In the genomic region with DNA sequence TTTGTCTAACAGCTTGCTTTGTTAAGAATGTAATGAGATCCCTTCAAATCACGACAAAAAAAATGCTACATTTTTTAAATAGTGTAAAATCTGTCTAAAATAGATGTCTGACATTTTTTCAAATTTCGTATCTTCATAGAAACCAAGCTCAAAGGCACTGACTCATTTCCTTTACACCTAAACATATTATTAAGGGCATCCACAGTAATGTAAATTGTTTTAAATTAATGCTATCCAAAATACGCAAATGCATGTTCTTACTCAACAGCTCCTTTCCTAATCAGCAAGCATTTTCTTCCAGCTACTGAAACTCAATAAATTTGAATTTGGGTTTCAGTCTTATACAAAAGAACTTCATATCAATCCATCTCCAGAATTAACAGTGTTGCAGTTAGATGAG, we compare ENCODE assay signal across 1 cellular context.
TF ChIP-seq lines count a peak whose summit lies in the region.

No MANE protein-coding gene starts in this region.

TF ChIP-seq in H1, 55 proteins besides CTCF, POLR2A, EP300 and RAD21:
- TF ChIP-seq TCF12 (IDR thresholded peaks at IDR 0.05; ENCODE audit: low read depth, low read length), result no peak
- TF ChIP-seq CEBPB (IDR thresholded peaks at IDR 0.05; ENCODE audit: low read depth, low read length), result no peak
- no peak for TF ChIP-seq SIN3A (conservative IDR thresholded peaks at IDR 0.05 in 1 of 2, IDR thresholded peaks at IDR 0.05 in 1 of 2; ENCODE audit: low read depth in 1 of 2, low read length in 2 of 2)
- no peak for TF ChIP-seq BCL11A (IDR thresholded peaks at IDR 0.05; ENCODE audit: low read depth in 2 of 2, low read length in 2 of 2)
- no peak for TF ChIP-seq KDM4A (IDR thresholded peaks at IDR 0.05; ENCODE audit: low read depth, low read length, severe bottlenecking)
- no peak for TF ChIP-seq ATF2 (IDR thresholded peaks at IDR 0.05; ENCODE audit: low read length)
- TF ChIP-seq GTF2F1 (IDR thresholded peaks at IDR 0.05; ENCODE audit: borderline replicate concordance, low read depth, low read length), result no peak
- TF ChIP-seq HDAC2 (IDR thresholded peaks at IDR 0.05; ENCODE audit: borderline replicate concordance in 1 of 2, low read depth in 2 of 2, low read length in 2 of 2), result no peak
- no peak for TF ChIP-seq CHD2 (IDR thresholded peaks at IDR 0.05; ENCODE audit: low read length)
- TF ChIP-seq, protein P1, sequence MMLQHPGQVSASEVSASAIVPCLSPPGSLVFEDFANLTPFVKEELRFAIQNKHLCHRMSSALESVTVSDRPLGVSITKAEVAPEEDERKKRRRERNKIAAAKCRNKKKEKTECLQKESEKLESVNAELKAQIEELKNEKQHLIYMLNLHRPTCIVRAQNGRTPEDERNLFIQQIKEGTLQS (IDR thresholded peaks at IDR 0.05; ENCODE audit: insufficient read depth, low read depth, low read length), result no peak
- TF ChIP-seq SIX5 (IDR thresholded peaks at IDR 0.05; ENCODE audit: low read depth, low read length), result no peak
- TF ChIP-seq NANOG (IDR thresholded peaks at IDR 0.05; ENCODE audit: insufficient read depth, low read depth, low read length, poor library complexity, severe bottlenecking), result no peak
- no peak for TF ChIP-seq FOSL1 (IDR thresholded peaks at IDR 0.05; ENCODE audit: insufficient read depth, low read depth, low read length)
- TF ChIP-seq CTBP2 (IDR thresholded peaks at IDR 0.05; ENCODE audit: borderline replicate concordance, insufficient read depth, insufficient read length, low read length), result no peak
